Comparison of ENCODE assay signal across 12 cellular contexts in the genomic region with DNA sequence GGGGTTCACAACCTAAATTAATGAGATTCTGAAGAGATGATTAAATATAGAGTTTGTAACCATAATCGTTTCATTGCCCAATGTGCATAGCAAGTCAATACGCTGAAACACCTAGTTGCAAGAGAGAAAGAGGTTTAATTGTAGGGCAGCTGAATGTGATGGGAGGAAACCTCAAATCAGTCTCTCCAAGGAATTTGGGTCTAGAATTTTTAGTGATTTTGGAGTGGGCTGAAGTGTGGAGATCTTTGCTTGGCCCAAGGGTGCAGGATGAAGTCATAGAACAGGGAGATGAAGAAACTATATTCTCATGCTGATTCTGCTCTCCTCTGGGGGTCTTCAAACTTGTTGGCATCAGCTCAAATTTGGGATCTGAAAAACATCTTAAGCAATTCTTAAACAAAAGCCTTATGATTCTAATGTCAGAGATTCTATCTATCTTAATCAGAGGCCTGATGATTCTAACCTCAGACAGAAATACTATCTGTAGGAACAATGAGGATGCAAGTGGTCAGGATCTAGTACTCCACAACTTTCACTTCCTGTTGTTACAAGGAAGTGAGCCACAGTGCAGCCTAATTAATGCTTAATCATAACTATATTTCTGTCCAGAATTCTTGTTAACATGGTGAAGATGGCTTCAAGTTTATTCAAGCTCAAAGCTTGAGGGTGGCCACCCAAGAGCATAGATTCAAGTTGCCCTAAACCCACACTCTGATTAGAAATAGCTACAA.
A peak's percentile ranks its signal among the peaks of the same experiment; 100 is the strongest.
DNase-seq lines count a peak whose midpoint lies in the region; ATAC-seq and TF ChIP-seq lines count a peak whose summit lies in the region.
"Had no signal": no experiment of that assay in that cellular context is flagged by ENCODE, and none has a peak within 500 bp of the region (broad histone marks: within the 10 kb centered on the region; RNA-seq: fewer than 3 reads in every experiment).

No MANE protein-coding gene starts in this region.

- TF ChIP-seq CTCF in activated CD8-positive, alpha-beta T cell treated with anti-CD3 and anti-CD28 coated beads for 36 hours (IDR thresholded peaks at IDR 0.05) = no peak
- TF ChIP-seq CTCF in activated B cell treated with CpG ODN at 0.5 μM for 24 hours (IDR thresholded peaks at IDR 0.05) = no peak

- peak overlapping the region; percentile 26 for H3K27ac Mint-ChIP-seq in activated CD8-positive, alpha-beta T cell treated with anti-CD3 and anti-CD28 coated beads, Interleukin-2, amount 10 ng/mL, durations not matched to agents 7 days and 5 days
- H3K27ac Mint-ChIP-seq in activated CD8-positive, alpha-beta T cell treated with anti-CD3 and anti-CD28 coated beads for 36 hours = no peak overlapping the region
- peak overlapping the region; percentile 71 for H3K27ac Mint-ChIP-seq in activated B cell treated with CpG ODN at 0.5 μM for 24 hours
- peak overlapping the region; percentile 21 for H3K27ac Mint-ChIP-seq in stimulated activated naive B cell treated with anti-CD40 and anti-IgM and Interleukin-4, amounts not matched to agents 10 μg/mL and 1 μg/mL and 100 μg/mL, for 72 hours
- H3K27ac Mint-ChIP-seq: activated T-helper 17 cell treated with anti-CD3 and anti-CD28 coated beads, Interleukin-2, amount 50 U/mL, for 72 hours; mesothelial cell of epicardium had no signal

- no peak for DNase-seq in activated CD8-positive, alpha-beta T cell treated with anti-CD3 and anti-CD28 coated beads, Interleukin-2, amount 10 ng/mL, durations not matched to agents 7 days and 5 days
- DNase-seq in activated CD8-positive, alpha-beta T cell treated with anti-CD3 and anti-CD28 coated beads for 36 hours = no peak
- DNase-seq in LHCN-M2 (ENCODE audit: low read depth) (peak; percentile 26), activated B cell treated with CpG ODN at 0.5 μM for 24 hours (no peak), left lobe of liver (ENCODE audit: low spot score) (no peak), activated gamma-delta T cell treated with Interleukin-2 at 50 U/mL for 16 hours (no peak), NCI-H345 (lab: John Stamatoyannopoulos, UW) (no peak)
- DNase-seq in stimulated activated naive B cell treated with anti-CD40 and anti-IgM and Interleukin-4, amounts not matched to agents 10 μg/mL and 1 μg/mL and 100 μg/mL, for 72 hours = no peak
- DNase-seq: activated CD4-positive, alpha-beta T cell treated with anti-CD3 and anti-CD28 coated beads for 1 hour; DMS79 had no signal

- CTCF ChIA-PET in activated CD8-positive, alpha-beta T cell treated with anti-CD3 and anti-CD28 coated beads, Interleukin-2, amount 10 ng/mL, durations not matched to agents 7 days and 5 days (lab: Charles Lee) = interaction anchor here (0.7 to 7.4 kb wide), 7 partner anchors 10 to 112 kb away, joined by 3 to 42 read pairs (median 3); no protein-coding TSS in a partner anchor
- CTCF ChIA-PET in activated CD8-positive, alpha-beta T cell treated with anti-CD3 and anti-CD28 coated beads for 36 hours (lab: Charles Lee) = interaction anchor here (0.6 to 1.9 kb wide), 10 partner anchors 11 to 492 kb away, joined by 3 to 8 read pairs (median 4); no protein-coding TSS in a partner anchor
- CTCF ChIA-PET in activated B cell treated with CpG ODN at 0.5 μM for 24 hours (lab: Charles Lee) = interaction anchor here (1.0 to 2.0 kb wide), 5 partner anchors 11 to 163 kb away, joined by 3 to 8 read pairs (median 3); partner anchors contain the start of gene FUT8

- ATAC-seq in activated CD8-positive, alpha-beta T cell treated with anti-CD3 and anti-CD28 coated beads, Interleukin-2, amount 10 ng/mL, durations not matched to agents 7 days and 5 days = no peak
- no peak for ATAC-seq in activated CD8-positive, alpha-beta T cell treated with anti-CD3 and anti-CD28 coated beads for 36 hours
- ATAC-seq in activated B cell treated with CpG ODN at 0.5 μM for 24 hours (ENCODE audit: low read depth) (peak; percentile 51), left lobe of liver (no peak)
- ATAC-seq in stimulated activated naive B cell treated with anti-CD40 and anti-IgM and Interleukin-4, amounts not matched to agents 10 μg/mL and 1 μg/mL and 100 μg/mL, for 72 hours (replicated peaks) = peak; percentile 74 to 75
- ATAC-seq: activated T-helper 17 cell treated with anti-CD3 and anti-CD28 coated beads, Interleukin-2, amount 50 U/mL, for 72 hours had no signal

- no peaks in the 10 kb centered on the region for H3K27me3 Mint-ChIP-seq in activated CD8-positive, alpha-beta T cell treated with anti-CD3 and anti-CD28 coated beads, Interleukin-2, amount 10 ng/mL, durations not matched to agents 7 days and 5 days (ENCODE audit: low read depth)
- no peaks in the 10 kb centered on the region for H3K27me3 Mint-ChIP-seq in activated CD8-positive, alpha-beta T cell treated with anti-CD3 and anti-CD28 coated beads for 36 hours
- H3K27me3 Mint-ChIP-seq in activated B cell treated with CpG ODN at 0.5 μM for 24 hours = no peaks in the 10 kb centered on the region
- H3K27me3 Mint-ChIP-seq in stimulated activated naive B cell treated with anti-CD40 and anti-IgM and Interleukin-4, amounts not matched to agents 10 μg/mL and 1 μg/mL and 100 μg/mL, for 72 hours = no peaks in the 10 kb centered on the region
- H3K27me3 Mint-ChIP-seq: activated T-helper 17 cell treated with anti-CD3 and anti-CD28 coated beads, Interleukin-2, amount 50 U/mL, for 72 hours had no signal

- H3K36me3 Mint-ChIP-seq in activated CD8-positive, alpha-beta T cell treated with anti-CD3 and anti-CD28 coated beads, Interleukin-2, amount 10 ng/mL, durations not matched to agents 7 days and 5 days (ENCODE audit: low read depth) = peaks cover 12% of the 10 kb centered on the region
- peaks cover 3% of the 10 kb centered on the region for H3K36me3 Mint-ChIP-seq in activated CD8-positive, alpha-beta T cell treated with anti-CD3 and anti-CD28 coated beads for 36 hours (ENCODE audit: low read depth)
- no peaks in the 10 kb centered on the region for H3K36me3 Mint-ChIP-seq in activated B cell treated with CpG ODN at 0.5 μM for 24 hours (ENCODE audit: low read depth)
- H3K36me3 Mint-ChIP-seq in stimulated activated naive B cell treated with anti-CD40 and anti-IgM and Interleukin-4, amounts not matched to agents 10 μg/mL and 1 μg/mL and 100 μg/mL, for 72 hours = no peaks in the 10 kb centered on the region
- H3K36me3 Mint-ChIP-seq: mesothelial cell of epicardium had no signal

- intact Hi-C loops in activated CD8-positive, alpha-beta T cell treated with anti-CD3 and anti-CD28 coated beads for 36 hours (cut with micrococcal nuclease) = no loop called here
- intact Hi-C loops in activated B cell treated with CpG ODN at 0.5 μM for 24 hours (cut with micrococcal nuclease) = loop anchor here (5.0 kb wide), 1 partner anchor 40 kb away; no protein-coding TSS in a partner anchor

- no peak overlapping the region for H3K4me3 Mint-ChIP-seq in activated CD8-positive, alpha-beta T cell treated with anti-CD3 and anti-CD28 coated beads, Interleukin-2, amount 10 ng/mL, durations not matched to agents 7 days and 5 days
- no peak overlapping the region for H3K4me3 Mint-ChIP-seq in activated CD8-positive, alpha-beta T cell treated with anti-CD3 and anti-CD28 coated beads for 36 hours
- peak overlapping the region; percentile 44 for H3K4me3 Mint-ChIP-seq in activated B cell treated with CpG ODN at 0.5 μM for 24 hours
- peak overlapping the region in 1 of 2 donors; percentile 4 for H3K4me3 Mint-ChIP-seq in stimulated activated naive B cell treated with anti-CD40 and anti-IgM and Interleukin-4, amounts not matched to agents 10 μg/mL and 1 μg/mL and 100 μg/mL, for 72 hours
- H3K4me3 Mint-ChIP-seq: activated T-helper 17 cell treated with anti-CD3 and anti-CD28 coated beads, Interleukin-2, amount 50 U/mL, for 72 hours; mesothelial cell of epicardium had no signal

- no peaks in the 10 kb centered on the region for H3K9me3 Mint-ChIP-seq in activated CD8-positive, alpha-beta T cell treated with anti-CD3 and anti-CD28 coated beads, Interleukin-2, amount 10 ng/mL, durations not matched to agents 7 days and 5 days (ENCODE audit: insufficient read depth)
- peaks cover 3% of the 10 kb centered on the region for H3K9me3 Mint-ChIP-seq in activated CD8-positive, alpha-beta T cell treated with anti-CD3 and anti-CD28 coated beads for 36 hours
- no peaks in the 10 kb centered on the region for H3K9me3 Mint-ChIP-seq in activated B cell treated with CpG ODN at 0.5 μM for 24 hours
- no peaks in the 10 kb centered on the region for H3K9me3 Mint-ChIP-seq in stimulated activated naive B cell treated with anti-CD40 and anti-IgM and Interleukin-4, amounts not matched to agents 10 μg/mL and 1 μg/mL and 100 μg/mL, for 72 hours
- H3K9me3 Mint-ChIP-seq: activated T-helper 17 cell treated with anti-CD3 and anti-CD28 coated beads, Interleukin-2, amount 50 U/mL, for 72 hours; mesothelial cell of epicardium had no signal

- H3K4me1 Mint-ChIP-seq in activated CD8-positive, alpha-beta T cell treated with anti-CD3 and anti-CD28 coated beads, Interleukin-2, amount 10 ng/mL, durations not matched to agents 7 days and 5 days (ENCODE audit: low read depth) = peaks cover 60% of the 10 kb centered on the region
- peaks cover 44% of the 10 kb centered on the region for H3K4me1 Mint-ChIP-seq in activated CD8-positive, alpha-beta T cell treated with anti-CD3 and anti-CD28 coated beads for 36 hours (ENCODE audit: low read depth)
- peaks cover 74% of the 10 kb centered on the region for H3K4me1 Mint-ChIP-seq in activated B cell treated with CpG ODN at 0.5 μM for 24 hours
- peaks cover 38 to 54% of the 10 kb centered on the region in 2 donors for H3K4me1 Mint-ChIP-seq in stimulated activated naive B cell treated with anti-CD40 and anti-IgM and Interleukin-4, amounts not matched to agents 10 μg/mL and 1 μg/mL and 100 μg/mL, for 72 hours

- POLR2A ChIA-PET in activated CD8-positive, alpha-beta T cell treated with anti-CD3 and anti-CD28 coated beads, Interleukin-2, amount 10 ng/mL, durations not matched to agents 7 days and 5 days (lab: Charles Lee) = interaction anchor here (0.5 to 1.7 kb wide), 4 partner anchors 11 to 226 kb away, joined by 3 to 8 read pairs (median 4); partner anchors contain the start of gene FUT8
- POLR2A ChIA-PET in activated CD8-positive, alpha-beta T cell treated with anti-CD3 and anti-CD28 coated beads for 36 hours (lab: Charles Lee) = no interaction called here
- POLR2A ChIA-PET in activated B cell treated with CpG ODN at 0.5 μM for 24 hours (lab: Charles Lee) = interaction anchor here (0.6 to 2.8 kb wide), 11 partner anchors 11 to 104 kb away, joined by 3 to 18 read pairs (median 5); partner anchors contain the start of gene FUT8

Comparison
In these comparisons a context has a peak if more than half of its experiments do, and no peak if none do; other contexts are left out.
1. ATAC-seq: peak in activated B cell treated with CpG ODN at 0.5 μM for 24 hours (single experiment) and stimulated activated naive B cell treated with anti-CD40 and anti-IgM and Interleukin-4, amounts not matched to agents 10 μg/mL and 1 μg/mL and 100 μg/mL, for 72 hours (2 of 2); none in activated CD8-positive, alpha-beta T cell treated with anti-CD3 and anti-CD28 coated beads, Interleukin-2, amount 10 ng/mL, durations not matched to agents 7 days and 5 days (single experiment), activated CD8-positive, alpha-beta T cell treated with anti-CD3 and anti-CD28 coated beads for 36 hours (single experiment) and left lobe of liver (single experiment).